16 cellular contexts compared by ENCODE assay signal in genomic region chr7:127927339-127927679, GRCh38.
A peak's percentile ranks its signal among the peaks of the same experiment; 100 is the strongest.
DNase-seq lines count a peak whose midpoint lies in the region; ATAC-seq and TF ChIP-seq lines count a peak whose summit lies in the region.
"Had no signal": no experiment of that assay in that cellular context is flagged by ENCODE, and none has a peak within 500 bp of the region (broad histone marks: within the 10 kb centered on the region; RNA-seq: fewer than 3 reads in every experiment).

No MANE protein-coding gene starts in this region.

- H3K4me3 ChIP-seq in AG10803 (ENCODE audit: low read length): no peak overlapping the region
- no peak overlapping the region for H3K4me3 ChIP-seq in adipocyte (ENCODE audit: low read length)
- H3K4me3 ChIP-seq: dorsolateral prefrontal cortex had no signal

- H3K36me3 ChIP-seq in adipocyte (ENCODE audit: control insufficient read depth, insufficient read depth, low read length, severe bottlenecking): peaks cover 33% of the 10 kb centered on the region

- no peak for ATAC-seq in HG02642 (IDR thresholded peaks at IDR 0.05; ENCODE audit: poor library complexity, unreplicated experiment)
- ATAC-seq in GM19452 (IDR thresholded peaks at IDR 0.05; ENCODE audit: unreplicated experiment): no peak
- no peak for ATAC-seq in HG03457 (IDR thresholded peaks at IDR 0.05; ENCODE audit: unreplicated experiment)
- ATAC-seq in GM18502 (IDR thresholded peaks at IDR 0.05; ENCODE audit: poor library complexity, unreplicated experiment): no peak
- ATAC-seq: HCT116 had no signal

- no peak overlapping the region; the same call in 1 of the 2 replicates for H3K4me3 Mint-ChIP-seq in HFFc6
- H3K4me3 Mint-ChIP-seq: activated CD4-positive, alpha-beta memory T cell treated with anti-CD3 and anti-CD28 coated beads for 36 hours had no signal

- no peaks in the 10 kb centered on the region for H3K27me3 ChIP-seq in adipocyte (replicated peaks; ENCODE audit: control insufficient read depth, insufficient read depth, low read length)
- H3K27me3 ChIP-seq: dorsolateral prefrontal cortex had no signal

- DNase-seq in AG10803 (ENCODE audit: low read depth) (peak; percentile 33), HFFc6 (no peak), adipocyte (ENCODE audit: low read depth) (peak; percentile 42), foreskin melanocyte (peak; percentile 41)
- DNase-seq: aorta, dorsolateral prefrontal cortex, NCI-H2081 treated with DMSO at 0.1 percent for 48 hours, occipital lobe, SHP77 treated with DMSO at 0.1 percent for 48 hours, T1000 had no signal

- peaks cover 20% of the 10 kb centered on the region for H3K4me1 ChIP-seq in adipocyte (ENCODE audit: control insufficient read depth, insufficient read depth, low read length)

- TF ChIP-seq CTCF in AG10803 (conservative IDR thresholded peaks at IDR 0.05; ENCODE audit: low read length) (no peak), HFFc6 (IDR thresholded peaks at IDR 0.05) (no peak)

- H3K9me3 Mint-ChIP-seq in HFFc6: no peaks in the 10 kb centered on the region
- H3K9me3 Mint-ChIP-seq: activated CD4-positive, alpha-beta memory T cell treated with anti-CD3 and anti-CD28 coated beads for 36 hours had no signal

- H3K4me1 Mint-ChIP-seq in HFFc6 (ENCODE audit: low read depth): peaks cover 32% of the 10 kb centered on the region

- H3K9me3 ChIP-seq in adipocyte (ENCODE audit: control insufficient read depth, low read length): peaks cover 5% of the 10 kb centered on the region

- H3K27me3 Mint-ChIP-seq in HFFc6 (ENCODE audit: insufficient read depth): peaks cover 5% of the 10 kb centered on the region
- H3K27me3 Mint-ChIP-seq: activated CD4-positive, alpha-beta memory T cell treated with anti-CD3 and anti-CD28 coated beads for 36 hours had no signal

- H3K36me3 Mint-ChIP-seq in HFFc6 (ENCODE audit: low read depth): peaks cover 33% of the 10 kb centered on the region

- no peak overlapping the region for H3K9ac ChIP-seq in adipocyte (ENCODE audit: low read length)

- peak overlapping the region; percentile 67 for H3K27ac Mint-ChIP-seq in HFFc6
- H3K27ac Mint-ChIP-seq: activated CD4-positive, alpha-beta memory T cell treated with anti-CD3 and anti-CD28 coated beads for 36 hours had no signal
